Comparison of ENCODE assay signal across 8 cellular contexts in genomic region chr2:100235098-100235497, GRCh38.
DNase-seq lines count a peak whose midpoint lies in the region; ATAC-seq, FAIRE-seq and TF ChIP-seq lines count a peak whose summit lies in the region.

No MANE protein-coding gene starts in this region.

- no peak overlapping the region for H3K4me3 ChIP-seq in GM12878

- no peak for TF ChIP-seq RAD21 in GM12878 (IDR thresholded peaks at IDR 0.05; ENCODE audit: insufficient read depth, low read depth, low read length)

- H3K27me3 ChIP-seq in GM12878 (replicated peaks in 1 of 2; ENCODE audit: control insufficient read depth in 2 of 2, insufficient read depth in 2 of 2, low read length in 1 of 2) = no peaks in the 10 kb centered on the region; a peak in 1 of 4 replicates

- no peak overlapping the region for H3K9ac ChIP-seq in GM12878 (ENCODE audit: control insufficient read depth, insufficient read depth, low read length)

- H3K4me1 ChIP-seq in GM12878 (ENCODE audit: control insufficient read depth, insufficient read depth, low read length) = peaks cover 15% of the 10 kb centered on the region

- SMC1A ChIA-PET in GM12878 (lab: Charles Lee; ENCODE audit: uncharacterized antibody, unreplicated experiment) = no interaction called here

- H3K36me3 ChIP-seq in GM12878 (ENCODE audit: control insufficient read depth in 2 of 2, insufficient read depth in 2 of 2, low read length in 1 of 2) = no peaks in the 10 kb centered on the region

- peak overlapping the region; percentile 53 for H3K4me2 ChIP-seq in GM12878 (ENCODE audit: control insufficient read depth, insufficient read depth)

- CTCF ChIA-PET in GM12878 (lab: Yijun Ruan, JAX) = interaction anchor here (0.5 to 1.0 kb wide), 3 partner anchors 12 to 1047 kb away, joined by 3 to 4 read pairs (median 3); no protein-coding TSS in a partner anchor

- H3K9me3 ChIP-seq in GM12878 (replicated peaks; ENCODE audit: control insufficient read depth, insufficient read depth, low read length) = no peaks in the 10 kb centered on the region; the same call in 2 of the 3 replicates

- FAIRE-seq in GM12878 (lab: Jason Lieb, UNC) = peak; percentile 95

- TF ChIP-seq EP300 in GM12878 (IDR thresholded peaks at IDR 0.05; ENCODE audit: borderline replicate concordance in 1 of 2, control insufficient read depth in 1 of 2, low read depth in 2 of 2, low read length in 2 of 2) = no peak

- RAD21 ChIA-PET in GM12878 (lab: Charles Lee; ENCODE audit: unreplicated experiment) = interaction anchor here (1.5 kb wide), 1 partner anchor 676 kb away, joined by 3 read pairs; no protein-coding TSS in a partner anchor

- ATAC-seq in GM18498 (IDR thresholded peaks at IDR 0.05; ENCODE audit: unreplicated experiment) = peak; percentile 97
- peak; percentile 87 for ATAC-seq in GM21723 (IDR thresholded peaks at IDR 0.05; ENCODE audit: unreplicated experiment)
- peak; percentile 91 for ATAC-seq in GM12878

- WGBS in GM12878 (ENCODE audit: insufficient coverage, insufficient replicate concordance, low lambda C conversion rate, missing lambda C conversion rate) = under 1% methylated on average over 16 of the region's 16 CpGs

- peak; percentile 51 for DNase-seq in KBM-7
- DNase-seq in GM12878 (ENCODE audit: low read depth, low spot score) = no peak
- DNase-seq in SKM-1 treated with dmso at 0.1 percent for 144 hours (lab: John Stamatoyannopoulos, UW; ENCODE audit: unreplicated experiment) = no peak
- DNase-seq in 8988T = no peak
- DNase-seq in stimulated activated CD4-positive, alpha-beta T cell treated with anti-CD3 and anti-CD28 coated beads, Interleukin-4, amount 100 ng/mL, for 1 hour = no peak
- no peak for DNase-seq in C1 segment of cervical spinal cord (lab: John Stamatoyannopoulos, UW)

- H3K27ac ChIP-seq in GM12878 (ENCODE audit: control insufficient read depth, insufficient read depth) = no peak overlapping the region

- H4K20me1 ChIP-seq in GM12878 (ENCODE audit: control insufficient read depth, insufficient read depth) = no peaks in the 10 kb centered on the region

- TF ChIP-seq CTCF in GM12878 (IDR thresholded peaks at IDR 0.05 in 2 of 3, conservative IDR thresholded peaks at IDR 0.05 in 1 of 3; ENCODE audit: control insufficient read depth in 2 of 3, extremely low read depth in 1 of 3, insufficient read depth in 1 of 3, low read depth in 3 of 3, low read length in 3 of 3) = no peak

- H2AFZ ChIP-seq in GM12878 (ENCODE audit: control insufficient read depth, low read depth, low read length) = no peak overlapping the region

- POLR2A ChIA-PET in GM12878 (lab: Charles Lee) = no interaction called here

- no peak for TF ChIP-seq POLR2A in GM12878 (IDR thresholded peaks at IDR 0.05; ENCODE audit: low read depth, low read length)

- intact Hi-C loops in GM12878 (cut with micrococcal nuclease; ENCODE audit: unreplicated experiment) = no loop called here

- no peaks in the 10 kb centered on the region for H3K79me2 ChIP-seq in GM12878 (ENCODE audit: control insufficient read depth, insufficient read depth, low read length)

- in situ Hi-C loops in KBM-7 (cut with MboI; ENCODE audit: low pct_unique_long_range_greater_than_20kb, low sequenced_read_pairs) (no loop called here), GM12878 (cut with MboI) (no loop called here)

- no TSS peak for BruUV-seq in GM12878 (replicated peaks; lab: Mats Ljungman, UMichigan)

TF ChIP-seq in GM12878, 131 proteins besides CTCF, POLR2A, EP300 and RAD21 (continues in another document):
- no peak for TF ChIP-seq TBL1XR1 (IDR thresholded peaks at IDR 0.05; ENCODE audit: low read depth, low read length)
- no peak for TF ChIP-seq EZH2 (IDR thresholded peaks at IDR 0.05; ENCODE audit: borderline replicate concordance, control insufficient read depth, low read depth, low read length)
- no peak for TF ChIP-seq JUNB (IDR thresholded peaks at IDR 0.05)
- TF ChIP-seq SPI1 (IDR thresholded peaks at IDR 0.05; ENCODE audit: borderline replicate concordance, insufficient read depth, low read depth, low read length) = peak; percentile 61
- no peak for TF ChIP-seq SRF (IDR thresholded peaks at IDR 0.05; ENCODE audit: low read depth in 2 of 2, low read length in 2 of 2)
- TF ChIP-seq NFIC (IDR thresholded peaks at IDR 0.05; ENCODE audit: low read depth, low read length) = 0 out of 2 replicates have a peak, but pooled peaks have one; percentile 22
- TF ChIP-seq ZNF207 (IDR thresholded peaks at IDR 0.05; ENCODE audit: borderline replicate concordance) = no peak
- peak; percentile 23; the same call in 1 of the 2 replicates for TF ChIP-seq GABPA (IDR thresholded peaks at IDR 0.05; ENCODE audit: low read depth)
- TF ChIP-seq FOXM1 (IDR thresholded peaks at IDR 0.05; ENCODE audit: low read depth, low read length) = no peak
- no peak for TF ChIP-seq HDGF (IDR thresholded peaks at IDR 0.05)
- TF ChIP-seq KDM1A (IDR thresholded peaks at IDR 0.05; ENCODE audit: borderline replicate concordance) = no peak
- no peak for TF ChIP-seq DPF2 (IDR thresholded peaks at IDR 0.05)
- TF ChIP-seq BCLAF1 (IDR thresholded peaks at IDR 0.05) = no peak
- TF ChIP-seq ZNF24 (IDR thresholded peaks at IDR 0.05) = no peak
- TF ChIP-seq KAT2A (conservative IDR thresholded peaks at IDR 0.05; ENCODE audit: control insufficient read depth, low read depth, low read length) = no peak
- 0 out of 2 replicates have a peak, but pooled peaks have one; percentile 14 for TF ChIP-seq CREB1 (IDR thresholded peaks at IDR 0.05; ENCODE audit: low read depth)
- no peak for TF ChIP-seq POU2F2 (IDR thresholded peaks at IDR 0.05; ENCODE audit: borderline replicate concordance, low read depth, low read length)
- peak in 1 of 2 experiments; percentile 54; a peak in 1 of 4 replicates for TF ChIP-seq ETV6 (conservative IDR thresholded peaks at IDR 0.05 in 1 of 2, IDR thresholded peaks at IDR 0.05 in 1 of 2; ENCODE audit: borderline replicate concordance in 1 of 2, low read depth in 1 of 2)
- TF ChIP-seq SP1 (IDR thresholded peaks at IDR 0.05; ENCODE audit: low read depth, low read length) = no peak
- TF ChIP-seq SREBF1 (IDR thresholded peaks at IDR 0.05; ENCODE audit: low read length) = no peak
- TF ChIP-seq BCL3 (IDR thresholded peaks at IDR 0.05; ENCODE audit: borderline replicate concordance, insufficient read depth, low read depth, low read length, poor library complexity, severe bottlenecking) = no peak
- no peak for TF ChIP-seq RBBP5 (conservative IDR thresholded peaks at IDR 0.05)
- TF ChIP-seq NFYA (IDR thresholded peaks at IDR 0.05; ENCODE audit: borderline replicate concordance, low read depth, low read length) = no peak
- TF ChIP-seq ZNF384 (IDR thresholded peaks at IDR 0.05; ENCODE audit: borderline replicate concordance, low read depth, low read length) = no peak
- TF ChIP-seq E2F8 (IDR thresholded peaks at IDR 0.05; ENCODE audit: low read depth, partially characterized antibody) = no peak
